In the genomic region with DNA sequence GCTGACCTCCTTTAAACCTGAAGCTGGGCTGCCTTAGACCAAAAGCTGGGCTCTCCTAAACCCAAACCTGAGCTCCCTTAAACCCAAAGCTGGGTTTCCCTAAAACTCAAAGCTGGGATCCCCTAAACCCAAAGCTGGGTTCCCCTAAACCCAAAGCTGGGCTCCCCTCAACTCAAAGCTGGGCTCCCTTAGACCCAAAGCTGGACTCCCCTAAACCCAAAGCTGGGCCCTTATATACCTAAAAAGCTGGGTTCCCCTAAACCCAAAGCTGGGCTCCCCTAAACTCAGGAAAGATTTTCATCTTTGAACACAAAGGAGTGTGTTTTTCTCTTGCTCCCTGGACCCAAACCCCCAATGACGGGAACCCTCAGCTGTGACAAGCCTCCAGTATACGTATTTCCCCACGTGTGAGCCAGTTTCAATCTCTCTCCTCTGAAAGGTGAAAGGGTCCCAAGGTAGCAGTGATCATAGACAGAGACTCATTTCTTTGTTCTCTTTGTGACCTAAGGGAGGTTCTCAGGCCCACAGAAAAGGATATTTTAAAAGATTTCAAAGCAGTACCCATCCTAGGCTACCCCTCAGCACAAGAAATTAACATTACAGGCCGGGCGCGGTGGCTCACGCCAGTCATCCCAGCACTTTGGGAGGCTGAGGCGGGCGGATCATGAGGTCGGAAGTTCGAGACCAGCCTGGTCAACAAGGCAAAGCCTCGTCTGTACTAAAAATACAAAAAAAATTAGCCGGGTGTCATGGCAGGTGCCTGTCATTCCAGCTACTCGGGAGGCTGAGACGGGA, we compare ENCODE assay signal across 8 cellular contexts. TPM values are rescaled to one million over a fixed set of nuclear protein-coding genes. Genes with fewer than 3 reads are reported as not detected.
A peak's percentile ranks its signal among the peaks of the same experiment; 100 is the strongest.
DNase-seq lines count a peak whose midpoint lies in the region; ATAC-seq lines count a peak whose summit lies in the region.

No MANE protein-coding gene starts in this region.

- peaks cover 0 to 10% (median 7%) of the 10 kb centered on the region in 5 donors for H3K9me3 Mint-ChIP-seq in CD8-positive, alpha-beta memory T cell
- H3K9me3 Mint-ChIP-seq in activated naive CD8-positive, alpha-beta T cell treated with anti-CD3 and anti-CD28 coated beads for 36 hours = peaks cover 10% of the 10 kb centered on the region

- peaks cover 52% of the 10 kb centered on the region for H3K4me1 ChIP-seq in CD8-positive, alpha-beta memory T cell (ENCODE audit: insufficient read depth, low read length)

- H3K9me3 ChIP-seq in CD8-positive, alpha-beta memory T cell (ENCODE audit: low read length) = no peaks in the 10 kb centered on the region

- H3K4me3 ChIP-seq in CD8-positive, alpha-beta memory T cell (ENCODE audit: low read length) = no peak overlapping the region

- no peak overlapping the region for H3K27ac ChIP-seq in CD8-positive, alpha-beta memory T cell (ENCODE audit: low read depth, low read length)

- CTCF ChIA-PET in CD8-positive, alpha-beta memory T cell (lab: Charles Lee) = no interaction called here

- peaks cover 30% of the 10 kb centered on the region for H3K36me3 ChIP-seq in CD8-positive, alpha-beta memory T cell (ENCODE audit: insufficient read depth, low read length)

- peaks cover 33 to 75% (median 38%) of the 10 kb centered on the region in 3 donors for H3K36me3 Mint-ChIP-seq in CD8-positive, alpha-beta memory T cell
- peaks cover 37% of the 10 kb centered on the region for H3K36me3 Mint-ChIP-seq in activated naive CD8-positive, alpha-beta T cell treated with anti-CD3 and anti-CD28 coated beads for 36 hours

- peak overlapping the region; percentile 39 to 97 (median 88) for H3K27ac Mint-ChIP-seq in CD8-positive, alpha-beta memory T cell
- peak overlapping the region; percentile 81 for H3K27ac Mint-ChIP-seq in activated naive CD8-positive, alpha-beta T cell treated with anti-CD3 and anti-CD28 coated beads for 36 hours

- POLR2A ChIA-PET in CD8-positive, alpha-beta memory T cell (lab: Charles Lee) = no interaction called here

- ATAC-seq in GM19438 (IDR thresholded peaks at IDR 0.05; ENCODE audit: low read depth, unreplicated experiment) = peak; percentile 34
- ATAC-seq in HG03108 (IDR thresholded peaks at IDR 0.05; ENCODE audit: unreplicated experiment) = peak; percentile 45

- H3K4me3 Mint-ChIP-seq in CD8-positive, alpha-beta memory T cell = peak overlapping the region in 2 of 7 donors; percentile 25 to 46
- H3K4me3 Mint-ChIP-seq in activated naive CD8-positive, alpha-beta T cell treated with anti-CD3 and anti-CD28 coated beads for 36 hours = no peak overlapping the region

- H3K27me3 ChIP-seq in CD8-positive, alpha-beta memory T cell (ENCODE audit: insufficient read depth, low read length, poor library complexity, severe bottlenecking) = no peaks in the 10 kb centered on the region

- H3K27me3 Mint-ChIP-seq in CD8-positive, alpha-beta memory T cell = peaks cover 0 to 7% of the 10 kb centered on the region in 2 donors
- no peaks in the 10 kb centered on the region for H3K27me3 Mint-ChIP-seq in activated naive CD8-positive, alpha-beta T cell treated with anti-CD3 and anti-CD28 coated beads for 36 hours

- DNase-seq in CD8-positive, alpha-beta memory T cell = no peak
- no peak for DNase-seq in activated naive CD8-positive, alpha-beta T cell treated with anti-CD3 and anti-CD28 coated beads for 36 hours
- DNase-seq in NCI-H1105 treated with DMSO at 0.1 percent for 48 hours (lab: John Stamatoyannopoulos, UW) (no peak), NCI-H524 treated with DMSO at 0.1 percent for 48 hours (lab: John Stamatoyannopoulos, UW) (no peak), cerebellar cortex (ENCODE audit: low spot score) (no peak), NCI-H69 (lab: John Stamatoyannopoulos, UW) (no peak)

- H3K4me1 Mint-ChIP-seq in CD8-positive, alpha-beta memory T cell = peaks cover 54 to 74% (median 54%) of the 10 kb centered on the region in 3 donors
- H3K4me1 Mint-ChIP-seq in activated naive CD8-positive, alpha-beta T cell treated with anti-CD3 and anti-CD28 coated beads for 36 hours = peaks cover 43% of the 10 kb centered on the region

RNA-seq across cellular contexts. Expression of a gene that starts 31.3 kb away (rescaled TPM):
- total RNA-seq in CD8-positive, alpha-beta memory T cell = 10 to 100 TPM; 26.1 to 26.5 TPM
- polyA plus RNA-seq in CD8-positive, alpha-beta memory T cell = 47.9 TPM
- total RNA-seq in activated naive CD8-positive, alpha-beta T cell treated with anti-CD3 and anti-CD28 coated beads for 36 hours = 10 to 100 TPM; 29.4 to 30.5 TPM

RNA-seq across cellular contexts. Expression of a gene that starts 52.9 kb away (rescaled TPM):
- 10 to 100 TPM; 47.1 to 50.1 TPM for total RNA-seq in CD8-positive, alpha-beta memory T cell
- 302 TPM for polyA plus RNA-seq in CD8-positive, alpha-beta memory T cell
- total RNA-seq in activated naive CD8-positive, alpha-beta T cell treated with anti-CD3 and anti-CD28 coated beads for 36 hours = 10 to 100 TPM; 12.5 to 13.3 TPM
